ENCODE assay signal across 29 cellular contexts in the genomic region with DNA sequence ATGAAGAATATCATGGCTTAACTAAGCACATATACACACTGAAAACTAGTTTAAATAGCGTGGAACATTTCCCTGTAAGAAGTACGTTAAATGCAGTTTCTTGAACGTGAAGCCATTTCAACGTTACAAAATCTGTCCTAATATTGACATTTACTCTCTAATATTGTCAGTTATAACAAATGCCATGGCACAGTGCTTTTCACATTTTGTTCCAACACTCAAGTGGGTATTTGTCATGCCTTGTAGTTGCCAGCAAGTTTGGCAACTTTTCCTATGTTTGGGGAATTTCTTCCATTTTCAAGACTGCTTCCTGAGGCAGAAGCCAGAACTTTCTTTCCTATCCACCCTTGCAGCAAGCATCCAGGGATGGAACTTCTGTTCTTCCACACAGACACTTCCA.
"Had no signal": no experiment of that assay in that cellular context is flagged by ENCODE, and none has a peak within 500 bp of the region (broad histone marks: within the 10 kb centered on the region; RNA-seq: fewer than 3 reads in every experiment).

No MANE protein-coding gene starts in this region.

- ATAC-seq: esophagus mucosa; heart right ventricle; left colon; left ventricle myocardium superior; naive thymus-derived CD8-positive, alpha-beta T cell; right cardiac atrium; stimulated activated memory B cell treated with anti-CD40 and anti-IgM and Interleukin-4, amounts not matched to agents 10 μg/mL and 1 μg/mL and 100 μg/mL, for 72 hours had no signal

- H3K36me3 Mint-ChIP-seq: stimulated activated memory B cell treated with anti-CD40 and anti-IgM and Interleukin-4, amounts not matched to agents 10 μg/mL and 1 μg/mL and 100 μg/mL, for 72 hours had no signal

- H3K4me3 ChIP-seq: colonic mucosa, heart right ventricle, prostate gland, sigmoid colon, thoracic aorta, transverse colon had no signal

- H3K9me3 Mint-ChIP-seq: central memory CD8-positive, alpha-beta T cell; dendritic cell treated with granulocyte-macrophage colony-stimulating factor and Interleukin-4, amounts not matched to agents 40 ng/mL and 50 ng/mL, for 4 days; stimulated activated memory B cell treated with anti-CD40 and anti-IgM and Interleukin-4, amounts not matched to agents 10 μg/mL and 1 μg/mL and 100 μg/mL, for 72 hours; stimulated activated naive CD8-positive, alpha-beta T cell treated with anti-CD3 and anti-CD28 coated beads, Interleukin-15, Interleukin-2, amounts not matched to agents 100 ng/mL and 50 ng/mL, for 24 hours had no signal

- H3K36me3 ChIP-seq: colonic mucosa, heart right ventricle, prostate gland, sigmoid colon, thoracic aorta, transverse colon had no signal

- DNase-seq: colonic mucosa; effector CD8-positive, alpha-beta T cell; endodermal cell; foreskin melanocyte; glutamatergic neuron; heart right ventricle; hippocampal formation; left colon; left ventricle myocardium superior; mammary epithelial cell; mesendoderm; midbrain; naive thymus-derived CD8-positive, alpha-beta T cell; nephron progenitor cell; nucleus accumbens; right cardiac atrium; sigmoid colon; stimulated activated CD4-positive, alpha-beta T cell treated with anti-CD3 and anti-CD28 coated beads, Interleukin-2, amount 100 ng/mL, for 24 hours; stimulated activated CD4-positive, alpha-beta T cell treated with anti-CD3 and anti-CD28 coated beads, Interleukin-4, amount 100 ng/mL, for 4 hours; transverse colon had no signal

- H3K27ac Mint-ChIP-seq: dendritic cell treated with granulocyte-macrophage colony-stimulating factor and Interleukin-4, amounts not matched to agents 40 ng/mL and 50 ng/mL, for 4 days; endodermal cell; nephron progenitor cell; stimulated activated memory B cell treated with anti-CD40 and anti-IgM and Interleukin-4, amounts not matched to agents 10 μg/mL and 1 μg/mL and 100 μg/mL, for 72 hours; stimulated activated naive CD8-positive, alpha-beta T cell treated with anti-CD3 and anti-CD28 coated beads, Interleukin-15, Interleukin-2, amounts not matched to agents 100 ng/mL and 50 ng/mL, for 24 hours had no signal

- H3K4me3 Mint-ChIP-seq: central memory CD8-positive, alpha-beta T cell; dendritic cell treated with granulocyte-macrophage colony-stimulating factor and Interleukin-4, amounts not matched to agents 40 ng/mL and 50 ng/mL, for 4 days; endodermal cell; naive thymus-derived CD8-positive, alpha-beta T cell; nephron progenitor cell; stimulated activated memory B cell treated with anti-CD40 and anti-IgM and Interleukin-4, amounts not matched to agents 10 μg/mL and 1 μg/mL and 100 μg/mL, for 72 hours; stimulated activated naive CD8-positive, alpha-beta T cell treated with anti-CD3 and anti-CD28 coated beads, Interleukin-15, Interleukin-2, amounts not matched to agents 100 ng/mL and 50 ng/mL, for 24 hours had no signal

- H3K9me3 ChIP-seq: colonic mucosa, prostate gland, sigmoid colon, thoracic aorta, transverse colon had no signal

- H3K27ac ChIP-seq: colonic mucosa, epithelial cell of prostate, heart right ventricle, prostate gland, sigmoid colon, thoracic aorta, transverse colon had no signal

- FAIRE-seq: islet of Langerhans had no signal

- H3K27me3 Mint-ChIP-seq: dendritic cell treated with granulocyte-macrophage colony-stimulating factor and Interleukin-4, amounts not matched to agents 40 ng/mL and 50 ng/mL, for 4 days had no signal

- H3K27me3 ChIP-seq: colonic mucosa, sigmoid colon had no signal
